In the genomic region with DNA sequence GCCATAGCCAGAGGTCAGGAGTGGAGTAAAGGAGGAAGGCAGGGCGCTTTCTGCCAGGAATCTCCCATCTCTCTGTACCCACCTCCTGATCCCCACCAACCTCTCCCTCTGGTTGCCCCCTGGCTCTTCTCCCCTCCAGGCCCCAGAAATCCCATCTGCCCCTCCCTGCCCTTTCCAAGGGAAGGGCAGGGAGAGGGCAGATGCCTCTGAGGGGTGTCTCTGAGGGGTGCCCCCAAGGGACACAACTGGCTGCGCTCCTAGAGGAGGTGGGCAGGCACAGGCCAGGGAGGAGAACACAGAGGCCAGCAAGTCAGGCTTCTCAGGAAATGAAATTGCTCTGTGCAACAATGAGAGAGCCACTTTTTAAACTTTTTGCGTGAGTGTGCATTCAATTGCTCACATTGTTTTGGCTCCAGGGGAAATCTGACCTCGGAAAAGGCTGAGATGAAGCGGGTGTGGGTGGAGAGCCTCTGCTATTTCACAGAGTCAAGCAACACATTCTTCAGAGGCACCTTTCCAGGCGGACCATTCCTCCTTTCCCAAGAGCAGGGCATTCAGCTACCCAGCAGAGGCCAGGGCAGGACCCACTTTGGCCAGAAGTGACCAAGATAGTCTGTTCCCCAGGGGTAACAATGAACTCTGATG, we compare ENCODE assay signal across 16 cellular contexts.
DNase-seq lines count a peak whose midpoint lies in the region; ATAC-seq, FAIRE-seq and TF ChIP-seq lines count a peak whose summit lies in the region.
"Had no signal": no experiment of that assay in that cellular context is flagged by ENCODE, and none has a peak within 500 bp of the region (broad histone marks: within the 10 kb centered on the region; RNA-seq: fewer than 3 reads in every experiment).

No MANE protein-coding gene starts in this region.

- TF ChIP-seq CTCF in coronary artery (IDR thresholded peaks at IDR 0.05) = no peak
- TF ChIP-seq CTCF in lower lobe of right lung (IDR thresholded peaks at IDR 0.05) = no peak
- no peak for TF ChIP-seq CTCF in type B pancreatic cell (conservative IDR thresholded peaks at IDR 0.05)
- TF ChIP-seq CTCF in D721Med (IDR thresholded peaks at IDR 0.05; ENCODE audit: insufficient read depth, missing control alignments) = no peak
- TF ChIP-seq CTCF in transverse colon (IDR thresholded peaks at IDR 0.05) = no peak

- 88 to 100% methylated on average over 1 to 6 of the region's 6 CpGs for WGBS in transverse colon (ENCODE audit: low coverage in 1 of 2), 2 donors

- no peak for TF ChIP-seq POLR2A in transverse colon (IDR thresholded peaks at IDR 0.05)

- peaks cover 6% of the 10 kb centered on the region for H3K27me3 Mint-ChIP-seq in activated CD4-positive, alpha-beta T cell treated with anti-CD3 and anti-CD28 coated beads, Interleukin-2, amount 10 ng/mL, durations not matched to agents 24 days and 14 days
- no peaks in the 10 kb centered on the region for H3K27me3 Mint-ChIP-seq in type B pancreatic cell
- peaks cover 68% of the 10 kb centered on the region for H3K27me3 Mint-ChIP-seq in activated naive CD4-positive, alpha-beta T cell treated with anti-CD3 and anti-CD28 coated beads, Interleukin-2, amount 10 ng/mL, durations not matched to agents 7 days and 5 days

- ATAC-seq in lower lobe of right lung = no peak
- ATAC-seq: activated CD4-positive, CD25-positive, alpha-beta regulatory T cell treated with anti-CD3 and anti-CD28 coated beads, Interleukin-2, amount 50 U/mL, for 24 hours; naive thymus-derived CD4-positive, alpha-beta T cell had no signal

- H3K27me3 ChIP-seq in lower lobe of right lung (ENCODE audit: low read depth) = no peaks in the 10 kb centered on the region
- H3K27me3 ChIP-seq in transverse colon = no peaks in the 10 kb centered on the region
- H3K27me3 ChIP-seq: testis had no signal

- intact Hi-C loops in activated CD4-positive, alpha-beta T cell treated with anti-CD3 and anti-CD28 coated beads, Interleukin-2, amount 10 ng/mL, durations not matched to agents 24 days and 14 days (cut with micrococcal nuclease) = no loop called here
- intact Hi-C loops in lower lobe of right lung (cut with DNase I) (no loop called here), transverse colon (cut with DNase I; ENCODE audit: low total_unique reads) (no loop called here)

- H3K9me3 ChIP-seq in lower lobe of right lung = no peaks in the 10 kb centered on the region
- H3K9me3 ChIP-seq in transverse colon = no peaks in the 10 kb centered on the region
- H3K9me3 ChIP-seq: testis had no signal

- DNase-seq in activated CD4-positive, alpha-beta T cell treated with anti-CD3 and anti-CD28 coated beads, Interleukin-2, amount 10 ng/mL, durations not matched to agents 24 days and 14 days = no peak
- no peak for DNase-seq in activated CD4-positive, alpha-beta T cell treated with anti-CD3 and anti-CD28 coated beads, Interleukin-2, amount 50 U/mL, for 4 hours
- DNase-seq in coronary artery (ENCODE audit: low spot score) (peak; percentile 69), lower lobe of right lung (peak; percentile 10), type B pancreatic cell (ENCODE audit: extremely low spot score, unreplicated experiment) (peak; percentile 57), D721Med (ENCODE audit: insufficient read length, low spot score) (no peak), transverse colon (no peak)
- DNase-seq in activated naive CD4-positive, alpha-beta T cell treated with anti-CD3 and anti-CD28 coated beads, Interleukin-2, amount 10 ng/mL, durations not matched to agents 7 days and 5 days = no peak
- DNase-seq: amygdala, hippocampal formation, NCI-H2029 treated with DMSO at 0.1 percent for 48 hours, PC-9, testis had no signal

- CTCF ChIA-PET in activated naive CD4-positive, alpha-beta T cell treated with anti-CD3 and anti-CD28 coated beads, Interleukin-2, amount 10 ng/mL, durations not matched to agents 7 days and 5 days (lab: Charles Lee) = no interaction called here

- no peak for FAIRE-seq in D721Med (lab: Jason Lieb, UNC)
- FAIRE-seq: A204.1 had no signal

- H3K9me3 Mint-ChIP-seq in activated CD4-positive, alpha-beta T cell treated with anti-CD3 and anti-CD28 coated beads, Interleukin-2, amount 10 ng/mL, durations not matched to agents 24 days and 14 days = no peaks in the 10 kb centered on the region
- peaks cover 15% of the 10 kb centered on the region for H3K9me3 Mint-ChIP-seq in type B pancreatic cell
- no peaks in the 10 kb centered on the region for H3K9me3 Mint-ChIP-seq in activated naive CD4-positive, alpha-beta T cell treated with anti-CD3 and anti-CD28 coated beads, Interleukin-2, amount 10 ng/mL, durations not matched to agents 7 days and 5 days

- H3K4me1 Mint-ChIP-seq in activated CD4-positive, alpha-beta T cell treated with anti-CD3 and anti-CD28 coated beads, Interleukin-2, amount 10 ng/mL, durations not matched to agents 24 days and 14 days = peaks cover 18% of the 10 kb centered on the region
- H3K4me1 Mint-ChIP-seq in type B pancreatic cell (ENCODE audit: unreplicated experiment) = peaks cover 66% of the 10 kb centered on the region
- peaks cover 12% of the 10 kb centered on the region for H3K4me1 Mint-ChIP-seq in activated naive CD4-positive, alpha-beta T cell treated with anti-CD3 and anti-CD28 coated beads, Interleukin-2, amount 10 ng/mL, durations not matched to agents 7 days and 5 days

- H3K36me3 Mint-ChIP-seq in activated CD4-positive, alpha-beta T cell treated with anti-CD3 and anti-CD28 coated beads, Interleukin-2, amount 10 ng/mL, durations not matched to agents 24 days and 14 days (ENCODE audit: low read depth) = peaks cover 8% of the 10 kb centered on the region
- peaks cover 27% of the 10 kb centered on the region for H3K36me3 Mint-ChIP-seq in type B pancreatic cell
- H3K36me3 Mint-ChIP-seq in activated naive CD4-positive, alpha-beta T cell treated with anti-CD3 and anti-CD28 coated beads, Interleukin-2, amount 10 ng/mL, durations not matched to agents 7 days and 5 days = peaks cover 2% of the 10 kb centered on the region

- H3K27ac ChIP-seq in coronary artery (peak overlapping the region; percentile 30 to 91), lower lobe of right lung (peak overlapping the region; percentile 8), transverse colon (no peak overlapping the region)
- H3K27ac ChIP-seq: PC-9, testis had no signal

- H3K36me3 ChIP-seq in lower lobe of right lung (no peaks in the 10 kb centered on the region), transverse colon (no peaks in the 10 kb centered on the region)

- peaks cover 44% of the 10 kb centered on the region for H3K4me1 ChIP-seq in lower lobe of right lung
- H3K4me1 ChIP-seq in transverse colon = peaks cover 14 to 30% (median 20%) of the 10 kb centered on the region in 4 donors

- H3K4me3 ChIP-seq in coronary artery (no peak overlapping the region), lower lobe of right lung (no peak overlapping the region), transverse colon (no peak overlapping the region)
- H3K4me3 ChIP-seq: PC-9, testis had no signal

- no peak overlapping the region for H3K4me3 Mint-ChIP-seq in activated CD4-positive, alpha-beta T cell treated with anti-CD3 and anti-CD28 coated beads, Interleukin-2, amount 10 ng/mL, durations not matched to agents 24 days and 14 days
- peak overlapping the region; percentile 60 for H3K4me3 Mint-ChIP-seq in type B pancreatic cell
- H3K4me3 Mint-ChIP-seq in activated naive CD4-positive, alpha-beta T cell treated with anti-CD3 and anti-CD28 coated beads, Interleukin-2, amount 10 ng/mL, durations not matched to agents 7 days and 5 days = no peak overlapping the region
- H3K4me3 Mint-ChIP-seq: naive thymus-derived CD4-positive, alpha-beta T cell had no signal

- peak overlapping the region; percentile 14 for H3K27ac Mint-ChIP-seq in activated CD4-positive, alpha-beta T cell treated with anti-CD3 and anti-CD28 coated beads, Interleukin-2, amount 10 ng/mL, durations not matched to agents 24 days and 14 days
- H3K27ac Mint-ChIP-seq in type B pancreatic cell = peak overlapping the region; percentile 68
- no peak overlapping the region for H3K27ac Mint-ChIP-seq in activated naive CD4-positive, alpha-beta T cell treated with anti-CD3 and anti-CD28 coated beads, Interleukin-2, amount 10 ng/mL, durations not matched to agents 7 days and 5 days
- H3K27ac Mint-ChIP-seq: naive thymus-derived CD4-positive, alpha-beta T cell had no signal

- in situ Hi-C loops in transverse colon (cut with MboI; ENCODE audit: low pct_ligation_motif_present in 1 of 4, low pct_unique_long_range_greater_than_20kb in 1 of 4, low sequenced_read_pairs in 3 of 4) = no loop called here

- TF ChIP-seq EP300 in transverse colon (IDR thresholded peaks at IDR 0.05; ENCODE audit: low read depth) = no peak

Comparison
In these comparisons a context has a peak if more than half of its experiments do, and no peak if none do; other contexts are left out.
1. DNase-seq: peak in coronary artery (single experiment), lower lobe of right lung (single experiment) and type B pancreatic cell (single experiment); none in activated CD4-positive, alpha-beta T cell treated with anti-CD3 and anti-CD28 coated beads, Interleukin-2, amount 10 ng/mL, durations not matched to agents 24 days and 14 days (single experiment), activated CD4-positive, alpha-beta T cell treated with anti-CD3 and anti-CD28 coated beads, Interleukin-2, amount 50 U/mL, for 4 hours (0 of 2), D721Med (single experiment), transverse colon (single experiment) and activated naive CD4-positive, alpha-beta T cell treated with anti-CD3 and anti-CD28 coated beads, Interleukin-2, amount 10 ng/mL, durations not matched to agents 7 days and 5 days (single experiment).
2. H3K27ac ChIP-seq: peak in coronary artery (2 of 2) and lower lobe of right lung (single experiment); none in transverse colon (0 of 4).